21 cellular contexts compared by ENCODE assay signal in genomic region chr17:27919120-27919519, GRCh38. TPM values are rescaled to one million over a fixed set of nuclear protein-coding genes. Genes with fewer than 3 reads are reported as not detected.
DNase-seq lines count a peak whose midpoint lies in the region; ATAC-seq, FAIRE-seq and TF ChIP-seq lines count a peak whose summit lies in the region.
"Had no signal": no experiment of that assay in that cellular context is flagged by ENCODE, and none has a peak within 500 bp of the region (broad histone marks: within the 10 kb centered on the region; RNA-seq: fewer than 3 reads in every experiment).

No MANE protein-coding gene starts in this region.

- TF ChIP-seq POLR2A in right lobe of liver (IDR thresholded peaks at IDR 0.05) (no peak), HepG2 (IDR thresholded peaks at IDR 0.05; ENCODE audit: insufficient read depth in 1 of 2, low read depth in 2 of 2, low read length in 2 of 2) (no peak), K562 (conservative IDR thresholded peaks at IDR 0.05) (no peak)

- no peak for TF ChIP-seq EP300 in HepG2 (IDR thresholded peaks at IDR 0.05; ENCODE audit: low read depth in 2 of 2, low read length in 2 of 2)
- TF ChIP-seq EP300 in HepG2 (CRISPR knock-in tag; IDR thresholded peaks at IDR 0.05; ENCODE audit: borderline replicate concordance): no peak
- TF ChIP-seq EP300 in K562 (IDR thresholded peaks at IDR 0.05; ENCODE audit: low read length): no peak

- H3K9me3 ChIP-seq in right lobe of liver: no peaks in the 10 kb centered on the region
- H3K9me3 ChIP-seq in HepG2 (ENCODE audit: low read length): no peaks in the 10 kb centered on the region
- H3K9me3 ChIP-seq in K562 (replicated peaks; ENCODE audit: control insufficient read depth, insufficient read depth, low read depth, low read length): no peaks in the 10 kb centered on the region

- CTCF ChIA-PET in HepG2 (lab: Yijun Ruan, JAX; ENCODE audit: low intra/inter-chr PET ratio, low total read pairs): no interaction called here
- CTCF ChIA-PET in K562 (lab: Yijun Ruan, JAX; ENCODE audit: low intra/inter-chr PET ratio): no interaction called here

- POLR2A ChIA-PET in HepG2 (lab: Yijun Ruan, JAX) (no interaction called here), K562 (lab: Yijun Ruan, JAX) (no interaction called here)

- FAIRE-seq in HepG2 (lab: Jason Lieb, UNC): no peak
- no peak for FAIRE-seq in K562 (lab: Jason Lieb, UNC)
- FAIRE-seq: A204.1, D721Med, HTR-8/SVneo had no signal

- H3K27me3 ChIP-seq in right lobe of liver (no peaks in the 10 kb centered on the region), HepG2 (ENCODE audit: control insufficient read depth in 1 of 2, insufficient read depth in 2 of 2, low read length in 2 of 2) (no peaks in the 10 kb centered on the region; a peak in 1 of 5 replicates), K562 (ENCODE audit: control insufficient read depth in 2 of 2, insufficient read depth in 2 of 2, low read length in 2 of 2) (no peaks in the 10 kb centered on the region)

- H2AFZ ChIP-seq in HepG2 (ENCODE audit: low read length): no peak overlapping the region
- H2AFZ ChIP-seq in K562 (ENCODE audit: low read depth, low read length): peak overlapping the region; percentile 66

- H3K79me2 ChIP-seq in HepG2 (ENCODE audit: insufficient read depth, low read length) (no peaks in the 10 kb centered on the region), K562 (ENCODE audit: control insufficient read depth, insufficient read depth, low read length) (no peaks in the 10 kb centered on the region)

- intact Hi-C loops in right lobe of liver (cut with DNase I) (no loop called here), HepG2 (cut with micrococcal nuclease; ENCODE audit: unreplicated experiment) (no loop called here), K562 (cut with micrococcal nuclease) (no loop called here)

- no peaks in the 10 kb centered on the region for H3K9me1 ChIP-seq in K562 (ENCODE audit: control insufficient read depth, insufficient read depth, low read length)

- 55% methylated on average over 5 of the region's 5 CpGs for WGBS in right lobe of liver (ENCODE audit: insufficient coverage, low coverage, low lambda C conversion rate, missing lambda C conversion rate)
- WGBS in HepG2 (ENCODE audit: low lambda C conversion rate): 38% methylated on average over 5 of the region's 5 CpGs
- 42% methylated on average over 5 of the region's 5 CpGs for WGBS in K562 (ENCODE audit: insufficient coverage, low coverage, missing lambda C conversion rate)

- in situ Hi-C loops in HepG2 (cut with HindIII; ENCODE audit: extremely low pct_ligation_motif_present, low pct_unique_long_range_greater_than_20kb) (no loop called here), K562 (cut with MboI) (no loop called here)

- peak in 1 of 4 donors; percentile 5 for TF ChIP-seq CTCF in right lobe of liver (IDR thresholded peaks at IDR 0.05)
- no peak for TF ChIP-seq CTCF in HepG2 (CRISPR knock-in tag; IDR thresholded peaks at IDR 0.05)
- peak in 1 of 3 experiments; percentile 20; a peak in 1 of 6 replicates for TF ChIP-seq CTCF in K562 (IDR thresholded peaks at IDR 0.05 in 2 of 3, conservative IDR thresholded peaks at IDR 0.05 in 1 of 3; ENCODE audit: insufficient read depth in 2 of 3, low read depth in 1 of 3, low read length in 3 of 3)

- TF ChIP-seq RAD21 in HepG2 (CRISPR knock-in tag; IDR thresholded peaks at IDR 0.05) (no peak), K562 (CRISPR knock-in tag; conservative IDR thresholded peaks at IDR 0.05 in 1 of 2, IDR thresholded peaks at IDR 0.05 in 1 of 2) (no peak)

- H3K4me2 ChIP-seq in HepG2 (ENCODE audit: low read depth, low read length) (no peak overlapping the region), K562 (ENCODE audit: insufficient read depth, low read length) (no peak overlapping the region)

- H3K27ac ChIP-seq in right lobe of liver: no peak overlapping the region
- no peak overlapping the region for H3K27ac ChIP-seq in HepG2 (ENCODE audit: extremely low read length, insufficient read depth, low read length)
- no peak overlapping the region for H3K27ac ChIP-seq in K562 (ENCODE audit: extremely low read depth, low read depth, low read length)

- H3K4me3 ChIP-seq in right lobe of liver (no peak overlapping the region), HepG2 (replicated peaks in 1 of 3; ENCODE audit: insufficient read depth in 1 of 3, low read depth in 2 of 3, low read length in 3 of 3) (no peak overlapping the region), K562 (no peak overlapping the region)

- peaks cover 0 to 20% (median 5%) of the 10 kb centered on the region in 4 donors for H3K4me1 ChIP-seq in right lobe of liver
- H3K4me1 ChIP-seq in HepG2 (ENCODE audit: insufficient read depth, low read length): no peaks in the 10 kb centered on the region
- H3K4me1 ChIP-seq in K562 (replicated peaks in 1 of 2; ENCODE audit: control insufficient read depth in 2 of 2, insufficient read depth in 2 of 2, low read length in 2 of 2): peaks cover 3% of the 10 kb centered on the region in 2 experiments; a peak in 3 of 5 replicates

- H3K9ac ChIP-seq in HepG2 (ENCODE audit: insufficient read depth, low read depth, low read length) (no peak overlapping the region), K562 (ENCODE audit: insufficient read depth in 1 of 2, low read depth in 2 of 2, low read length in 2 of 2) (no peak overlapping the region)

- peak in 1 of 4 donors; percentile 18 for ATAC-seq in right lobe of liver
- ATAC-seq in HepG2: no peak
- ATAC-seq in K562: peak; percentile 35; the same call in 2 of the 3 replicates
- no peak for ATAC-seq in HG03469 (IDR thresholded peaks at IDR 0.05; ENCODE audit: unreplicated experiment)

- H4K20me1 ChIP-seq in HepG2 (ENCODE audit: insufficient read depth, low read length) (no peaks in the 10 kb centered on the region), K562 (replicated peaks; ENCODE audit: control insufficient read depth, insufficient read depth, low read length) (no peaks in the 10 kb centered on the region)

- H3K36me3 ChIP-seq in right lobe of liver (no peaks in the 10 kb centered on the region), HepG2 (replicated peaks in 1 of 2; ENCODE audit: control insufficient read depth in 1 of 2, insufficient read depth in 2 of 2, low read length in 2 of 2) (no peaks in the 10 kb centered on the region), K562 (ENCODE audit: control insufficient read depth, insufficient read depth, low read length) (no peaks in the 10 kb centered on the region)

- BruUV-seq in HepG2 (replicated peaks; lab: Mats Ljungman, UMichigan): no TSS peak
- BruUV-seq in K562 (replicated peaks; lab: Mats Ljungman, UMichigan): no TSS peak

- DNase-seq in right lobe of liver (peak in 2 of 3 donors; percentile 31 to 54), HepG2 (ENCODE audit: low spot score) (no peak), K562 (ENCODE audit: extremely low read depth in 1 of 4, low spot score in 3 of 4) (no peak), iris pigment epithelial cell (ENCODE audit: low read depth) (peak; percentile 17), SHP77 treated with DMSO at 0.1 percent for 48 hours (lab: John Stamatoyannopoulos, UW) (no peak), kidney glomerular epithelial cell (lab: John Stamatoyannopoulos, UW) (no peak), NCI-H82 treated with DMSO at 0.1 percent for 48 hours (lab: John Stamatoyannopoulos, UW; ENCODE audit: unreplicated experiment) (no peak)
- DNase-seq: DMS53; GF-D8; GOT3; HCEC 1CT; IMR-90; Karpas-422; NCI-H1417; NCI-H187 treated with DMSO at 0.1 percent for 48 hours; NCI-H69; NK-92 treated with Interleukin-12 subunit alpha and Interleukin-12 subunit beta, amount 100 ng/mL, for 24 hours had no signal

RNA-seq across cellular contexts. Expression of gene LYRM9, which starts 26.0 kb away (rescaled TPM):
- total RNA-seq in right lobe of liver (1 to 10 TPM; 4.1 to 7.2 (median 5.5) TPM), HepG2 (2016; rRNA removed; fragmentation: Illumina TruSeq; extraction: Trizol) (0.18 and 0.24 TPM in 2 replicates), K562 (2014; rRNA removed) (1.6 and 3.2 TPM in 2 replicates), K562 (2014; rRNA removed; fragmentation: Illumina TruSeq; extraction: Trizol) (0.89 and 0.98 TPM in 2 replicates), K562 (2015; rRNA removed; fragmentation: Illumina TruSeq; extraction: Trizol) (1.2 and 1.4 TPM in 2 replicates), K562 (2021) (1.1 and 1.8 TPM in 2 replicates)
- total RNA-seq in HepG2 (2016; cell fraction: cytosol; rRNA removed; fragmentation: Illumina TruSeq; extraction: Trizol; ENCODE audit: low read depth): 0.10 and 0.18 TPM in 2 replicates
- total RNA-seq in HepG2 (2016; cell fraction: insoluble cytoplasmic fraction; rRNA removed; fragmentation: Illumina TruSeq; extraction: Trizol): 0.34 and 0.67 TPM in 2 replicates
- total RNA-seq in HepG2 (2016; cell fraction: membrane; rRNA removed; fragmentation: Illumina TruSeq; extraction: Trizol): 0.52 and 0.56 TPM in 2 replicates
- 0.12 TPM in 1 of 2 replicates, not detected in the other for total RNA-seq in HepG2 (2016; cell fraction: nucleus; rRNA removed; fragmentation: Illumina TruSeq; extraction: Trizol)
- polyA plus RNA-seq in HepG2 (2011; rRNA removed) (0.34 and 0.66 TPM in 2 replicates), K562 (2011; rRNA removed) (4.1 and 4.7 TPM in 2 replicates), K562 (2014; fragmentation: Illumina TruSeq; extraction: Trizol) (1.3 and 1.9 TPM in 2 replicates), K562 (2014; fragmentation: Nextera tagmentation; extraction: Ambion mirVana) (1 to 10 TPM; 1.0 to 1.8 TPM), K562 (2014; rRNA removed) (2.7 and 3.3 TPM in 2 replicates)
- 0.28 and 0.30 TPM in 2 replicates for polyA plus RNA-seq in HepG2 (2011; cell fraction: cytosol; rRNA removed)
- 0.35 and 0.90 TPM in 2 replicates for polyA plus RNA-seq in HepG2 (2011; cell fraction: nucleus; rRNA removed)
- 0.21 and 0.97 TPM in 2 replicates for polyA plus RNA-seq in HepG2 (2012)
- polyA plus RNA-seq in HepG2 (2016; cell fraction: cytosol; fragmentation: Illumina TruSeq; extraction: Trizol; ENCODE audit: low read depth): 0.49 and 0.63 TPM in 2 replicates
- polyA plus RNA-seq in HepG2 (2016; cell fraction: insoluble cytoplasmic fraction; fragmentation: Illumina TruSeq; extraction: Trizol; ENCODE audit: low read depth): 0.24 and 0.33 TPM in 2 replicates
- polyA plus RNA-seq in HepG2 (2016; cell fraction: membrane; fragmentation: Illumina TruSeq; extraction: Trizol; ENCODE audit: low read depth): 0.56 and 0.57 TPM in 2 replicates
- polyA plus RNA-seq in HepG2 (2016; cell fraction: nucleus; fragmentation: Illumina TruSeq; extraction: Trizol; ENCODE audit: insufficient read depth, low read depth): 0.60 and 0.86 TPM in 2 replicates
- 0.33 and 0.50 TPM in 2 replicates for polyA minus RNA-seq in HepG2 (2011; rRNA and poly(A)+ RNA removed; ENCODE audit: low replicate concordance)
- polyA minus RNA-seq in HepG2 (2011; cell fraction: cytosol; rRNA and poly(A)+ RNA removed): not detected in 2 replicates
- 0.50 and 1.0 TPM in 2 replicates for polyA minus RNA-seq in HepG2 (2011; cell fraction: nucleus; rRNA and poly(A)+ RNA removed)
- 5.1 and 6.8 TPM in 2 replicates for total RNA-seq in K562 (2011; cell fraction: chromatin; rRNA removed; ENCODE audit: low replicate concordance)
- total RNA-seq in K562 (2011; cell fraction: nucleolus; rRNA removed): 2.4 and 2.8 TPM in 2 replicates
- total RNA-seq in K562 (2011; cell fraction: nucleoplasm; rRNA removed): 5.9 and 11.5 TPM in 2 replicates
- 4.5 and 4.7 TPM in 2 replicates for polyA plus RNA-seq in K562 (2011; cell fraction: cytosol; rRNA removed)
- polyA plus RNA-seq in K562 (2011; cell fraction: nucleus; rRNA removed): 7.3 and 7.6 TPM in 2 replicates
- 3.0 and 7.0 TPM in 2 replicates for polyA plus RNA-seq in K562 (2012)
- polyA minus RNA-seq in K562 (2011; rRNA and poly(A)+ RNA removed): 1.2 and 1.4 TPM in 2 replicates
- polyA minus RNA-seq in K562 (2011; cell fraction: cytosol; rRNA and poly(A)+ RNA removed): 0.57 TPM in 1 of 2 replicates, not detected in the other
- 1.1 and 1.8 TPM in 2 replicates for polyA minus RNA-seq in K562 (2011; cell fraction: nucleus; rRNA and poly(A)+ RNA removed)

Comparison
In these comparisons a context has a peak if more than half of its experiments do, and no peak if none do; other contexts are left out.
1. DNase-seq: peak in right lobe of liver (2 of 3) and iris pigment epithelial cell (single experiment); none in HepG2 (single experiment), K562 (0 of 4), SHP77 treated with DMSO at 0.1 percent for 48 hours (single experiment), kidney glomerular epithelial cell (single experiment) and NCI-H82 treated with DMSO at 0.1 percent for 48 hours (single experiment).